ENCODE assay signal across 37 cellular contexts in the genomic region with DNA sequence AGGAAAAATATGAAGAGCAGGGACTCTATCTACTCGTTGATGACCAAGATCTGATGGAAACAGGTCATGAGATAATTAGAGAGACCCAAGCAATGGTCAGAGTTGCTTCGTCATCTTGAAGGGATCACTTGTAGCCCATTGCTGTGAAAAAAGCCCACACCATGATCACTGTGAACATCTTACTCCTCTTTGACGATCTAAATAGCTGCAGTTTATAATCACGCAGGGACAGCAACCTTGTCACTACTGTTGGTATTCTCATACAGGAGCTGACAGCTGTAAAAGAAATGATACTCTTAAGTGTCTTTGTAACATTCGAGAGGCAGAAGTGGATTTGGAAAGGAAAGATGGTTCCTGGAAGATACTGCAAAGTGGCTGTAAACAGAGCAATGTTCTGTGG. TPM values are rescaled to one million over a fixed set of nuclear protein-coding genes. Genes with fewer than 3 reads are reported as not detected.
"Had no signal": no experiment of that assay in that cellular context is flagged by ENCODE, and none has a peak within 500 bp of the region (broad histone marks: within the 10 kb centered on the region; RNA-seq: fewer than 3 reads in every experiment).

No MANE protein-coding gene starts in this region.

- H3K27ac ChIP-seq: adrenal gland, body of pancreas, brain microvascular endothelial cell, breast epithelium, VCaP had no signal

- H3K4me3 ChIP-seq: adrenal gland, body of pancreas, breast epithelium had no signal

- DNase-seq: activated B cell treated with CpG ODN at 0.5 μM for 24 hours; activated CD4-positive, alpha-beta memory T cell treated with anti-CD3 and anti-CD28 coated beads for 36 hours; activated CD4-positive, alpha-beta T cell treated with anti-CD3 and anti-CD28 coated beads for 4 hours; activated CD4-positive, alpha-beta T cell treated with anti-CD3 and anti-CD28 coated beads, Interleukin-2, amount 10 ng/mL, durations not matched to agents 24 days and 14 days; activated CD4-positive, alpha-beta T cell treated with anti-CD3 and anti-CD28 coated beads, Interleukin-2, amount 50 U/mL, for 1 hour; activated CD4-positive, alpha-beta T cell treated with anti-CD3 and anti-CD28 coated beads, Interleukin-2, amount 50 U/mL, for 4 hours; activated CD4-positive, CD25-positive, alpha-beta regulatory T cell treated with anti-CD3 and anti-CD28 coated beads, Interleukin-2, amount 50 U/mL, for 72 hours; activated CD8-positive, alpha-beta memory T cell treated with anti-CD3 and anti-CD28 coated beads, Interleukin-2, amount 50 U/mL, for 4 hours; activated CD8-positive, alpha-beta T cell treated with anti-CD3 and anti-CD28 coated beads for 36 hours; activated effector memory CD4-positive, alpha-beta T cell treated with anti-CD3 and anti-CD28 coated beads, Interleukin-2, amount 50 U/mL, for 16 hours; activated gamma-delta T cell treated with Interleukin-2 at 50 U/mL for 16 hours; activated naive CD4-positive, alpha-beta T cell; activated naive CD4-positive, alpha-beta T cell treated with anti-CD3 and anti-CD28 coated beads for 36 hours; activated naive CD4-positive, alpha-beta T cell treated with anti-CD3 and anti-CD28 coated beads, Interleukin-2, amount 50 U/mL, for 16 hours; activated naive CD8-positive, alpha-beta T cell treated with anti-CD3 and anti-CD28 coated beads for 36 hours; activated T-cell treated with anti-CD3 and anti-CD28 coated beads for 4 hours; activated T-cell treated with anti-CD3 and anti-CD28 coated beads, Interleukin-2, amount 50 U/mL, for 1 hour; activated T-cell treated with anti-CD3 and anti-CD28 coated beads, Interleukin-2, amount 50 U/mL, for 4 hours; activated T-cell treated with anti-CD3 and anti-CD28 coated beads, Interleukin-2, amount 50 U/mL, for 72 hours; adrenal gland; amniotic stem cell; aorta; body of pancreas; brain microvascular endothelial cell; central memory CD4-positive, alpha-beta T cell; T-helper 2 cell; T-helper 9 cell had no signal

- FAIRE-seq: astrocyte, TTC549 had no signal

- H3K4me1 ChIP-seq: adrenal gland, body of pancreas, breast epithelium had no signal

- H3K27ac Mint-ChIP-seq: activated B cell treated with CpG ODN at 0.5 μM for 24 hours; activated CD4-positive, alpha-beta memory T cell treated with anti-CD3 and anti-CD28 coated beads for 36 hours; activated CD4-positive, alpha-beta T cell treated with anti-CD3 and anti-CD28 coated beads, Interleukin-2, amount 10 ng/mL, durations not matched to agents 24 days and 14 days; activated CD8-positive, alpha-beta T cell treated with anti-CD3 and anti-CD28 coated beads for 36 hours; activated naive CD4-positive, alpha-beta T cell treated with anti-CD3 and anti-CD28 coated beads for 36 hours; activated naive CD4-positive, alpha-beta T cell treated with anti-CD3 and anti-CD28 coated beads, Interleukin-2, amount 50 U/mL, for 72 hours; activated naive CD8-positive, alpha-beta T cell treated with anti-CD3 and anti-CD28 coated beads for 36 hours; activated T-cell treated with anti-CD3 and anti-CD28 coated beads, Interleukin-2, amount 50 U/mL, for 72 hours; activated T-helper 1 cell treated with anti-CD3 and anti-CD28 coated beads, Interleukin-12 subunit alpha, Interleukin-12 subunit beta, Interleukin-2, Interleukin-4 antibody, amounts not matched to agents 30 ng/mL and 10 ng/mL and 1 ng/mL, durations not matched to agents 14 hours and 24 hours and 36 hours; activated T-helper 17 cell treated with anti-CD3 and anti-CD28 coated beads, Interleukin-2, amount 50 U/mL, for 72 hours; T-helper 1 cell treated with Interleukin-12 subunit alpha and Interleukin-12 subunit beta and Interleukin-4 antibody, amounts not matched to agents 30 μg/mL and 1 μg/mL, for 36 hours; T-helper 2 cell treated with Interferon-gamma antibody and Interleukin-4, amounts not matched to agents 5 μg/mL and 100 μg/mL, for 36 hours had no signal

- H3K9me3 ChIP-seq: adrenal gland had no signal

- H3K4me3 Mint-ChIP-seq: activated B cell treated with CpG ODN at 0.5 μM for 24 hours; activated CD4-positive, alpha-beta memory T cell treated with anti-CD3 and anti-CD28 coated beads for 36 hours; activated CD4-positive, alpha-beta T cell treated with anti-CD3 and anti-CD28 coated beads, Interleukin-2, amount 10 ng/mL, durations not matched to agents 24 days and 14 days; activated CD8-positive, alpha-beta T cell treated with anti-CD3 and anti-CD28 coated beads for 36 hours; activated naive CD4-positive, alpha-beta T cell treated with anti-CD3 and anti-CD28 coated beads for 36 hours; activated naive CD8-positive, alpha-beta T cell treated with anti-CD3 and anti-CD28 coated beads for 36 hours; activated T-cell treated with anti-CD3 and anti-CD28 coated beads, Interleukin-2, amount 50 U/mL, for 4 hours; activated T-cell treated with anti-CD3 and anti-CD28 coated beads, Interleukin-2, amount 50 U/mL, for 72 hours; activated T-helper 1 cell treated with anti-CD3 and anti-CD28 coated beads, Interleukin-12 subunit alpha, Interleukin-12 subunit beta, Interleukin-2, Interleukin-4 antibody, amounts not matched to agents 30 ng/mL and 10 ng/mL and 1 ng/mL, durations not matched to agents 14 hours and 24 hours and 36 hours; activated T-helper 17 cell treated with anti-CD3 and anti-CD28 coated beads, Interleukin-2, amount 50 U/mL, for 72 hours; T-helper 1 cell treated with Interleukin-12 subunit alpha and Interleukin-12 subunit beta and Interleukin-4 antibody, amounts not matched to agents 30 μg/mL and 1 μg/mL, for 36 hours; T-helper 2 cell treated with Interferon-gamma antibody and Interleukin-4, amounts not matched to agents 5 μg/mL and 100 μg/mL, for 36 hours had no signal

- ATAC-seq: activated CD8-positive, alpha-beta T cell treated with anti-CD3 and anti-CD28 coated beads for 36 hours; activated naive CD4-positive, alpha-beta T cell treated with anti-CD3 and anti-CD28 coated beads, Interleukin-2, amount 50 U/mL, for 72 hours; activated T-cell treated with anti-CD3 and anti-CD28 coated beads, Interleukin-2, amount 50 U/mL, for 4 hours; activated T-cell treated with anti-CD3 and anti-CD28 coated beads, Interleukin-2, amount 50 U/mL, for 72 hours; activated T-helper 17 cell treated with anti-CD3 and anti-CD28 coated beads, Interleukin-2, amount 50 U/mL, for 72 hours; body of pancreas had no signal

- H3K36me3 Mint-ChIP-seq: activated CD4-positive, alpha-beta memory T cell treated with anti-CD3 and anti-CD28 coated beads for 36 hours; activated naive CD8-positive, alpha-beta T cell treated with anti-CD3 and anti-CD28 coated beads for 36 hours had no signal

- H3K4me1 Mint-ChIP-seq: activated B cell treated with CpG ODN at 0.5 μM for 24 hours; activated CD4-positive, alpha-beta T cell treated with anti-CD3 and anti-CD28 coated beads, Interleukin-2, amount 10 ng/mL, durations not matched to agents 24 days and 14 days; activated naive CD8-positive, alpha-beta T cell treated with anti-CD3 and anti-CD28 coated beads for 36 hours; activated T-helper 17 cell treated with anti-CD3 and anti-CD28 coated beads, Interleukin-2, amount 50 U/mL, for 72 hours had no signal

- H3K27me3 Mint-ChIP-seq: activated B cell treated with CpG ODN at 0.5 μM for 24 hours; activated CD4-positive, alpha-beta memory T cell treated with anti-CD3 and anti-CD28 coated beads for 36 hours; activated CD4-positive, alpha-beta T cell treated with anti-CD3 and anti-CD28 coated beads, Interleukin-2, amount 10 ng/mL, durations not matched to agents 24 days and 14 days; activated CD8-positive, alpha-beta T cell treated with anti-CD3 and anti-CD28 coated beads for 36 hours; activated naive CD8-positive, alpha-beta T cell treated with anti-CD3 and anti-CD28 coated beads for 36 hours; activated T-helper 17 cell treated with anti-CD3 and anti-CD28 coated beads, Interleukin-2, amount 50 U/mL, for 72 hours had no signal

- H3K27me3 ChIP-seq: adrenal gland, body of pancreas, brain microvascular endothelial cell, breast epithelium had no signal

- H3K36me3 ChIP-seq: adrenal gland, brain microvascular endothelial cell, breast epithelium had no signal

RNA-seq across cellular contexts. Expression of a gene that starts 33.7 kb away (rescaled TPM):
- total RNA-seq: activated B cell treated with CpG ODN at 0.5 μM for 24 hours; activated CD4-positive, alpha-beta memory T cell treated with anti-CD3 and anti-CD28 coated beads for 36 hours; activated CD4-positive, alpha-beta T cell treated with anti-CD3 and anti-CD28 coated beads, Interleukin-2, amount 10 ng/mL, durations not matched to agents 24 days and 14 days; activated CD8-positive, alpha-beta memory T cell treated with anti-CD3 and anti-CD28 coated beads for 36 hours; activated CD8-positive, alpha-beta T cell treated with anti-CD3 and anti-CD28 coated beads for 36 hours; activated naive CD4-positive, alpha-beta T cell treated with anti-CD3 and anti-CD28 coated beads for 36 hours; activated naive CD4-positive, alpha-beta T cell treated with anti-CD3 and anti-CD28 coated beads, Interleukin-2, amount 50 U/mL, for 72 hours; activated naive CD8-positive, alpha-beta T cell treated with anti-CD3 and anti-CD28 coated beads for 36 hours; activated T-cell treated with anti-CD3 and anti-CD28 coated beads, Interleukin-2, amount 50 U/mL, for 4 hours; activated T-cell treated with anti-CD3 and anti-CD28 coated beads, Interleukin-2, amount 50 U/mL, for 72 hours; activated T-helper 1 cell treated with anti-CD3 and anti-CD28 coated beads, Interleukin-12 subunit alpha, Interleukin-12 subunit beta, Interleukin-2, Interleukin-4 antibody, amounts not matched to agents 30 ng/mL and 10 ng/mL and 1 ng/mL, durations not matched to agents 14 hours and 24 hours and 36 hours; activated T-helper 17 cell treated with anti-CD3 and anti-CD28 coated beads, Interleukin-2, amount 50 U/mL, for 72 hours; astrocyte had no signal
